Comparison of ENCODE assay signal across 8 cellular contexts in genomic region chr1:22053018-22053860, GRCh38. TPM values are rescaled to one million over a fixed set of nuclear protein-coding genes. Genes with fewer than 3 reads are reported as not detected.
DNase-seq lines count a peak whose midpoint lies in the region; ATAC-seq and TF ChIP-seq lines count a peak whose summit lies in the region.

No MANE protein-coding gene starts in this region.

- peak overlapping the region; percentile 98 for H3K27ac Mint-ChIP-seq in activated CD4-positive, alpha-beta T cell treated with anti-CD3 and anti-CD28 coated beads, Interleukin-2, amount 10 ng/mL, durations not matched to agents 24 days and 14 days

- under 1% methylated on average over 70 of the region's 70 CpGs for WGBS in liver

- no peaks in the 10 kb centered on the region for H3K27me3 ChIP-seq in liver (ENCODE audit: control insufficient read depth in 4 of 4, insufficient read depth in 4 of 4, low read length in 3 of 4)

- peaks cover 56% of the 10 kb centered on the region for H3K4me1 Mint-ChIP-seq in activated CD4-positive, alpha-beta T cell treated with anti-CD3 and anti-CD28 coated beads, Interleukin-2, amount 10 ng/mL, durations not matched to agents 24 days and 14 days

- no peaks in the 10 kb centered on the region for H3K9me3 Mint-ChIP-seq in activated CD4-positive, alpha-beta T cell treated with anti-CD3 and anti-CD28 coated beads, Interleukin-2, amount 10 ng/mL, durations not matched to agents 24 days and 14 days

- H3K9ac ChIP-seq in liver (ENCODE audit: low read depth in 1 of 2, low read length in 2 of 2), result peak overlapping the region; percentile 61 to 64

- H3K4me1 ChIP-seq in liver (ENCODE audit: control insufficient read depth in 4 of 4, insufficient read depth in 4 of 4, low read length in 3 of 4), result peaks cover 8 to 33% (median 22%) of the 10 kb centered on the region in 4 donors

- peak; percentile 35 for ATAC-seq in HG02938 (IDR thresholded peaks at IDR 0.05; ENCODE audit: unreplicated experiment)

- no peaks in the 10 kb centered on the region for H3K27me3 Mint-ChIP-seq in activated CD4-positive, alpha-beta T cell treated with anti-CD3 and anti-CD28 coated beads, Interleukin-2, amount 10 ng/mL, durations not matched to agents 24 days and 14 days

- TF ChIP-seq CTCF in liver (IDR thresholded peaks at IDR 0.05; ENCODE audit: low read depth, low read length, missing input control), result no peak

- H3K4me3 Mint-ChIP-seq in activated CD4-positive, alpha-beta T cell treated with anti-CD3 and anti-CD28 coated beads, Interleukin-2, amount 10 ng/mL, durations not matched to agents 24 days and 14 days, result peak overlapping the region; percentile 98

- peaks cover 0 to 2% (median 0%) of the 10 kb centered on the region in 4 donors for H3K36me3 ChIP-seq in liver (ENCODE audit: control insufficient read depth in 4 of 4, insufficient read depth in 3 of 4, low read depth in 1 of 4, low read length in 3 of 4)

- H3K36me3 Mint-ChIP-seq in activated CD4-positive, alpha-beta T cell treated with anti-CD3 and anti-CD28 coated beads, Interleukin-2, amount 10 ng/mL, durations not matched to agents 24 days and 14 days (ENCODE audit: low read depth), result peaks cover 37% of the 10 kb centered on the region

- peak overlapping the region; percentile 80 to 99 for H3K27ac ChIP-seq in liver (ENCODE audit: low read depth in 1 of 2, low read length in 2 of 2)

- no peaks in the 10 kb centered on the region for H3K9me3 ChIP-seq in liver (ENCODE audit: control insufficient read depth in 4 of 4, low read length in 3 of 4)

- no peak for TF ChIP-seq RAD21 in liver (IDR thresholded peaks at IDR 0.05)

- intact Hi-C loops in activated CD4-positive, alpha-beta T cell treated with anti-CD3 and anti-CD28 coated beads, Interleukin-2, amount 10 ng/mL, durations not matched to agents 24 days and 14 days (cut with micrococcal nuclease), result loop anchor here (1.0 to 2.0 kb wide), 3 partner anchors 13 to 40 kb away; no protein-coding TSS in a partner anchor

- H3K4me3 ChIP-seq in liver (ENCODE audit: low read depth in 1 of 3, low read length in 3 of 3), result peak overlapping the region; percentile 76 to 100 (median 86)

- DNase-seq in NCI-H526 (lab: John Stamatoyannopoulos, UW) (peak; percentile 3 to 68), NCI-H526 treated with DMSO at 0.1 percent for 48 hours (lab: John Stamatoyannopoulos, UW) (no peak), NCI-H2196 (lab: John Stamatoyannopoulos, UW; ENCODE audit: unreplicated experiment) (peak; percentile 51), dermis microvascular lymphatic vessel endothelial cell (ENCODE audit: low read depth in 2 of 2) (peak; percentile 16 to 71)
- DNase-seq in activated CD4-positive, alpha-beta T cell treated with anti-CD3 and anti-CD28 coated beads, Interleukin-2, amount 10 ng/mL, durations not matched to agents 24 days and 14 days, result peak; percentile 88
- peak; percentile 18 to 27 for DNase-seq in stimulated activated CD4-positive, alpha-beta T cell treated with anti-CD3 and anti-CD28 coated beads, Interleukin-4, amount 100 ng/mL, for 48 hours (ENCODE audit: low read depth in 2 of 2)

TF ChIP-seq in liver, 16 proteins besides CTCF, POLR2A, EP300 and RAD21:
- TF ChIP-seq JUND (IDR thresholded peaks at IDR 0.05) (no peak), TAF1 (conservative IDR thresholded peaks at IDR 0.05) (no peak), HNF4G (IDR thresholded peaks at IDR 0.05) (no peak), REST (IDR thresholded peaks at IDR 0.05) (no peak), ZBTB33 (IDR thresholded peaks at IDR 0.05) (no peak), GABPA (IDR thresholded peaks at IDR 0.05 in 1 of 2, conservative IDR thresholded peaks at IDR 0.05 in 1 of 2) (no peak), RXRA (IDR thresholded peaks at IDR 0.05) (no peak), SP1 (IDR thresholded peaks at IDR 0.05) (no peak), YY1 (IDR thresholded peaks at IDR 0.05) (no peak), FOXA1 (IDR thresholded peaks at IDR 0.05) (no peak), FOXA2 (IDR thresholded peaks at IDR 0.05) (no peak), HNF4A (conservative IDR thresholded peaks at IDR 0.05) (no peak), NR2F2 (IDR thresholded peaks at IDR 0.05) (no peak), EGR1 (IDR thresholded peaks at IDR 0.05; ENCODE audit: low read depth in 2 of 2) (no peak), MAX (IDR thresholded peaks at IDR 0.05) (no peak), ATF3 (IDR thresholded peaks at IDR 0.05) (no peak)

RNA-seq across cellular contexts. Expression of gene CDC42, which starts 0.7 kb away (rescaled TPM):
- 307 and 321 TPM in 2 replicates for total RNA-seq in activated CD4-positive, alpha-beta T cell treated with anti-CD3 and anti-CD28 coated beads, Interleukin-2, amount 10 ng/mL, durations not matched to agents 24 days and 14 days
- total RNA-seq in dermis microvascular lymphatic vessel endothelial cell, result 600 and 802 TPM in 2 replicates
- 100 to 1,000 TPM in 1 of 2 donors, 10 to 100 TPM in 1; 68.4 to 140 TPM for total RNA-seq in liver
- 10 to 100 TPM; 40.3 to 69.6 TPM for polyA plus RNA-seq in liver

RNA-seq across cellular contexts. Expression of gene CELA3A, which starts 51.8 kb away (rescaled TPM):
- total RNA-seq in activated CD4-positive, alpha-beta T cell treated with anti-CD3 and anti-CD28 coated beads, Interleukin-2, amount 10 ng/mL, durations not matched to agents 24 days and 14 days, result not detected in 2 replicates
- total RNA-seq in dermis microvascular lymphatic vessel endothelial cell, result not detected in 2 replicates
- under 1 TPM in 1 of 2 donors, not detected in 1; 0.23 TPM for total RNA-seq in liver
- polyA plus RNA-seq in liver, result under 1 TPM in 1 of 2 donors, not detected in 1; 0.06 TPM
